In genomic region chr2:223973606-223974005, GRCh38 we compare ENCODE assay signal across 27 cellular contexts.
"Had no signal": no experiment of that assay in that cellular context is flagged by ENCODE, and none has a peak within 500 bp of the region (broad histone marks: within the 10 kb centered on the region; RNA-seq: fewer than 3 reads in every experiment).

No MANE protein-coding gene starts in this region.

- H3K4me1 ChIP-seq: gastrocnemius medialis, left lung, lower lobe of right lung had no signal

- H3K36me3 ChIP-seq: lower lobe of right lung had no signal

- DNase-seq: dermis blood vessel endothelial cell; dorsolateral prefrontal cortex; effector CD4-positive, alpha-beta T cell; effector memory CD4-positive, alpha-beta T cell; erythroblast; esophagus squamous epithelium; foreskin fibroblast; foreskin melanocyte; gastrocnemius medialis; glutamatergic neuron; head of caudate nucleus; heart right ventricle; hippocampal formation; left cardiac atrium; left lung; left ventricle myocardium superior; lower lobe of right lung; mesenchymal stem cell; mucosa of descending colon; naive B cell had no signal

- H3K27me3 ChIP-seq: dorsolateral prefrontal cortex, esophagus squamous epithelium, gastrocnemius medialis, heart right ventricle, left lung had no signal

- H3K4me3 ChIP-seq: coronary artery, dorsolateral prefrontal cortex, esophagus squamous epithelium, gastrocnemius medialis, heart right ventricle, left lung, lower lobe of right lung, mucosa of descending colon had no signal

- FAIRE-seq: colon, endometrium, islet of Langerhans, keratinocyte had no signal

- ATAC-seq: esophagus mucosa, gastrocnemius medialis, heart right ventricle, left cardiac atrium, left lung, left ventricle myocardium superior, lower lobe of right lung, mucosa of descending colon had no signal

- H3K9me3 ChIP-seq: esophagus squamous epithelium, gastrocnemius medialis, heart right ventricle, left lung, lower lobe of right lung, mucosa of descending colon had no signal

- H3K27ac ChIP-seq: coronary artery, dorsolateral prefrontal cortex, epithelial cell of prostate, esophagus squamous epithelium, gastrocnemius medialis, heart right ventricle, left lung, lower lobe of right lung had no signal
